ENCODE assay signal across 8 cellular contexts in the genomic region with DNA sequence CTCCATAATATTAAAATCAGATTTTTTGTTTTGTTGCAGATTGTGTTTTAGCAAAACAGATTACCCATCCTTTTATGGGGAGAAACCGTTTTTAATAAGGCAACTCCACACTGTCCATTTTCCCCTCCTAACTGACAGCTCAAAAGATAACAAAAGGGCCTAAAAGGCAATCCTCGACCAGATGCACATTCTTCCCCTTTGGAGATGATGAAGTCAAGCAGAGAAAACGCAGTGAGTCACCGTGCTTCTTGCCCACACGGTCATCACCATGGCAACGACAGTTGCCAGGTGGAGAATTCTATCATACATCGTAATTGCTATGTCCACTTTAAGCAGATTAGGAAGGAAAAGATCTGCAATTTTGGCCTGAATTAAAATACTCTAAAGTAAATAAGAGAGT.
A peak's percentile ranks its signal among the peaks of the same experiment; 100 is the strongest.
DNase-seq lines count a peak whose midpoint lies in the region; ATAC-seq and TF ChIP-seq lines count a peak whose summit lies in the region.

No MANE protein-coding gene starts in this region.

- TF ChIP-seq CTCF in WERI-Rb-1 (IDR thresholded peaks at IDR 0.05; ENCODE audit: low read depth, low read length): no peak

- intact Hi-C loops in posterior vena cava (cut with DNase I): no loop called here

- no peaks in the 10 kb centered on the region for H3K27me3 ChIP-seq in WERI-Rb-1 (ENCODE audit: insufficient read depth, low read depth, severe bottlenecking)

- CTCF ChIA-PET in activated CD4-positive, alpha-beta memory T cell treated with anti-CD3 and anti-CD28 coated beads, Interleukin-2, amount 10 ng/mL, durations not matched to agents 7 days and 5 days (lab: Charles Lee): no interaction called here

- H3K4me3 ChIP-seq in WERI-Rb-1 (ENCODE audit: low read depth, low read length): no peak overlapping the region

- H3K36me3 ChIP-seq in WERI-Rb-1: no peaks in the 10 kb centered on the region

- peak; percentile 24 for DNase-seq in DMS79 (lab: John Stamatoyannopoulos, UW)
- DNase-seq in NCI-H187 (lab: John Stamatoyannopoulos, UW): peak; percentile 26 to 53
- peak; percentile 51 for DNase-seq in WERI-Rb-1
- DNase-seq in left kidney (ENCODE audit: low read depth, low spot score): peak; percentile 87
- DNase-seq in posterior vena cava (ENCODE audit: low spot score): no peak
- DNase-seq in activated CD4-positive, alpha-beta memory T cell treated with anti-CD3 and anti-CD28 coated beads, Interleukin-2, amount 10 ng/mL, durations not matched to agents 7 days and 5 days: no peak
- no peak for DNase-seq in stimulated activated CD4-positive, alpha-beta T cell treated with anti-CD3 and anti-CD28 coated beads, Interleukin-4, amount 100 ng/mL, for 1 hour
- no peak for DNase-seq in stimulated activated effector memory CD8-positive, alpha-beta T cell treated with anti-CD3 and anti-CD28 coated beads, Interleukin-12 subunit alpha, Interleukin-12 subunit beta, amount 100 ng/mL, for 72 hours (ENCODE audit: low spot score in 2 of 2)

- no peak overlapping the region for H3K4me3 Mint-ChIP-seq in activated CD4-positive, alpha-beta memory T cell treated with anti-CD3 and anti-CD28 coated beads, Interleukin-2, amount 10 ng/mL, durations not matched to agents 7 days and 5 days
- no peak overlapping the region for H3K4me3 Mint-ChIP-seq in stimulated activated effector memory CD8-positive, alpha-beta T cell treated with anti-CD3 and anti-CD28 coated beads, Interleukin-12 subunit alpha, Interleukin-12 subunit beta, amount 100 ng/mL, for 72 hours

- H3K9me3 ChIP-seq in WERI-Rb-1 (ENCODE audit: severe bottlenecking): no peaks in the 10 kb centered on the region

- no peaks in the 10 kb centered on the region for H3K36me3 Mint-ChIP-seq in activated CD4-positive, alpha-beta memory T cell treated with anti-CD3 and anti-CD28 coated beads, Interleukin-2, amount 10 ng/mL, durations not matched to agents 7 days and 5 days (ENCODE audit: low read depth)
- no peaks in the 10 kb centered on the region for H3K36me3 Mint-ChIP-seq in stimulated activated effector memory CD8-positive, alpha-beta T cell treated with anti-CD3 and anti-CD28 coated beads, Interleukin-12 subunit alpha, Interleukin-12 subunit beta, amount 100 ng/mL, for 72 hours

- H3K9me3 Mint-ChIP-seq in activated CD4-positive, alpha-beta memory T cell treated with anti-CD3 and anti-CD28 coated beads, Interleukin-2, amount 10 ng/mL, durations not matched to agents 7 days and 5 days: no peaks in the 10 kb centered on the region
- H3K9me3 Mint-ChIP-seq in stimulated activated effector memory CD8-positive, alpha-beta T cell treated with anti-CD3 and anti-CD28 coated beads, Interleukin-12 subunit alpha, Interleukin-12 subunit beta, amount 100 ng/mL, for 72 hours: no peaks in the 10 kb centered on the region

- H3K27me3 Mint-ChIP-seq in activated CD4-positive, alpha-beta memory T cell treated with anti-CD3 and anti-CD28 coated beads, Interleukin-2, amount 10 ng/mL, durations not matched to agents 7 days and 5 days: peaks cover 10% of the 10 kb centered on the region

- no peak for ATAC-seq in stimulated activated effector memory CD8-positive, alpha-beta T cell treated with anti-CD3 and anti-CD28 coated beads, Interleukin-12 subunit alpha, Interleukin-12 subunit beta, amount 100 ng/mL, for 72 hours

- H3K27ac Mint-ChIP-seq in activated CD4-positive, alpha-beta memory T cell treated with anti-CD3 and anti-CD28 coated beads, Interleukin-2, amount 10 ng/mL, durations not matched to agents 7 days and 5 days: no peak overlapping the region
- H3K27ac Mint-ChIP-seq in stimulated activated effector memory CD8-positive, alpha-beta T cell treated with anti-CD3 and anti-CD28 coated beads, Interleukin-12 subunit alpha, Interleukin-12 subunit beta, amount 100 ng/mL, for 72 hours: no peak overlapping the region

- POLR2A ChIA-PET in activated CD4-positive, alpha-beta memory T cell treated with anti-CD3 and anti-CD28 coated beads, Interleukin-2, amount 10 ng/mL, durations not matched to agents 7 days and 5 days (lab: Charles Lee): no interaction called here

- no peaks in the 10 kb centered on the region for H3K4me1 Mint-ChIP-seq in activated CD4-positive, alpha-beta memory T cell treated with anti-CD3 and anti-CD28 coated beads, Interleukin-2, amount 10 ng/mL, durations not matched to agents 7 days and 5 days
- no peaks in the 10 kb centered on the region for H3K4me1 Mint-ChIP-seq in stimulated activated effector memory CD8-positive, alpha-beta T cell treated with anti-CD3 and anti-CD28 coated beads, Interleukin-12 subunit alpha, Interleukin-12 subunit beta, amount 100 ng/mL, for 72 hours

- H3K27ac ChIP-seq in WERI-Rb-1: no peak overlapping the region

Comparison
In these comparisons a context has a peak if more than half of its experiments do, and no peak if none do; other contexts are left out.
1. DNase-seq: peak in DMS79 (single experiment), NCI-H187 (2 of 2), WERI-Rb-1 (single experiment) and left kidney (single experiment); none in posterior vena cava (single experiment), activated CD4-positive, alpha-beta memory T cell treated with anti-CD3 and anti-CD28 coated beads, Interleukin-2, amount 10 ng/mL, durations not matched to agents 7 days and 5 days (single experiment), stimulated activated CD4-positive, alpha-beta T cell treated with anti-CD3 and anti-CD28 coated beads, Interleukin-4, amount 100 ng/mL, for 1 hour (single experiment) and stimulated activated effector memory CD8-positive, alpha-beta T cell treated with anti-CD3 and anti-CD28 coated beads, Interleukin-12 subunit alpha, Interleukin-12 subunit beta, amount 100 ng/mL, for 72 hours (0 of 2).